In the genomic region with DNA sequence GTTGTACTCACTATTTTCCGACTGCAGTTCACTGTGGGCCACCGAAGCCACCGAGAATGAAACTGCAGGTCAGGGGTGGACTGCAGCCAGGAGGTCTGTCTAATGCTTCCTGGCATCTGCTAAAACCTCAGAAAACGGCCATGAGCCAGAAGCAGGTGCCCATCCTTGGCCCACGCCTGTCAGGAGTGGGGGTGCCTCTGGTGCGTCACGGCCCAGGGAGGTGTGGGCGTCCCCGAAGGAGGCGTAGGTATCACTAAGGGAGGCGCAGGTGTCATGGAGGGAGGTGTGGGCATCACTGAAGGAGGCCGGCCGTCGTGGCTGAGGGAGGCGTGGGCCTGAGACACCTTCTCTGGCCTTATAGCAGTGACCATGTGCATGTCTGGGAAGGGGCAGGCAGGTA, we compare ENCODE assay signal across 17 cellular contexts.
"Had no signal": no experiment of that assay in that cellular context is flagged by ENCODE, and none has a peak within 500 bp of the region (broad histone marks: within the 10 kb centered on the region; RNA-seq: fewer than 3 reads in every experiment).

No MANE protein-coding gene starts in this region.

- H3K4me1 ChIP-seq: body of pancreas, left ventricle myocardium inferior, parathyroid adenoma had no signal

- H3K27ac ChIP-seq: body of pancreas, dorsolateral prefrontal cortex, left ventricle myocardium inferior, neutrophil, parathyroid adenoma, WERI-Rb-1 had no signal

- H3K9me3 Mint-ChIP-seq: activated naive CD4-positive, alpha-beta T cell treated with anti-CD3 and anti-CD28 coated beads for 36 hours; activated T-cell treated with anti-CD3 and anti-CD28 coated beads, Interleukin-2, amount 50 U/mL, for 24 hours; stimulated activated naive CD8-positive, alpha-beta T cell treated with anti-CD3 and anti-CD28 coated beads, Interleukin-15, Interleukin-2, amounts not matched to agents 100 ng/mL and 50 ng/mL, for 24 hours had no signal

- H3K4me3 Mint-ChIP-seq: activated CD4-positive, alpha-beta T cell treated with anti-CD3 and anti-CD28 coated beads for 36 hours; activated naive CD4-positive, alpha-beta T cell treated with anti-CD3 and anti-CD28 coated beads for 36 hours; activated T-cell treated with anti-CD3 and anti-CD28 coated beads, Interleukin-2, amount 50 U/mL, for 24 hours; naive thymus-derived CD4-positive, alpha-beta T cell; stimulated activated naive CD8-positive, alpha-beta T cell treated with anti-CD3 and anti-CD28 coated beads, Interleukin-15, Interleukin-2, amounts not matched to agents 100 ng/mL and 50 ng/mL, for 24 hours; type B pancreatic cell had no signal

- H3K27me3 Mint-ChIP-seq: activated CD4-positive, alpha-beta T cell treated with anti-CD3 and anti-CD28 coated beads for 36 hours; activated T-cell treated with anti-CD3 and anti-CD28 coated beads, Interleukin-2, amount 50 U/mL, for 24 hours; naive thymus-derived CD4-positive, alpha-beta T cell; stimulated activated naive CD8-positive, alpha-beta T cell treated with anti-CD3 and anti-CD28 coated beads, Interleukin-15, Interleukin-2, amounts not matched to agents 100 ng/mL and 50 ng/mL, for 24 hours; type B pancreatic cell had no signal

- H3K4me3 ChIP-seq: body of pancreas, dorsolateral prefrontal cortex, left ventricle myocardium inferior had no signal

- ATAC-seq: activated CD4-positive, alpha-beta T cell treated with anti-CD3 and anti-CD28 coated beads for 36 hours; body of pancreas; naive thymus-derived CD4-positive, alpha-beta T cell had no signal

- H3K27ac Mint-ChIP-seq: activated CD4-positive, alpha-beta T cell treated with anti-CD3 and anti-CD28 coated beads for 36 hours; activated naive CD4-positive, alpha-beta T cell treated with anti-CD3 and anti-CD28 coated beads for 36 hours; activated T-cell treated with anti-CD3 and anti-CD28 coated beads, Interleukin-2, amount 50 U/mL, for 24 hours; naive thymus-derived CD4-positive, alpha-beta T cell; stimulated activated naive CD8-positive, alpha-beta T cell treated with anti-CD3 and anti-CD28 coated beads, Interleukin-15, Interleukin-2, amounts not matched to agents 100 ng/mL and 50 ng/mL, for 24 hours; type B pancreatic cell had no signal

- DNase-seq: activated CD4-positive, alpha-beta T cell treated with anti-CD3 and anti-CD28 coated beads for 36 hours; activated naive CD4-positive, alpha-beta T cell treated with anti-CD3 and anti-CD28 coated beads for 36 hours; activated T-cell treated with anti-CD3 and anti-CD28 coated beads, Interleukin-2, amount 50 U/mL, for 24 hours; erythroblast; hypothalamus; left ventricle myocardium inferior; mesenchymal stem cell; naive thymus-derived CD4-positive, alpha-beta T cell; stimulated activated CD4-positive, alpha-beta T cell treated with anti-CD3 and anti-CD28 coated beads, Interleukin-12 subunit alpha, Interleukin-12 subunit beta, amount 100 ng/mL, for 4 hours; stimulated activated CD4-positive, alpha-beta T cell treated with anti-CD3 and anti-CD28 coated beads, Interleukin-1b, Interleukin-23, amount 100 ng/mL, for 48 hours; WERI-Rb-1 had no signal

- H3K27me3 ChIP-seq: body of pancreas, dorsolateral prefrontal cortex, neutrophil had no signal

- H3K36me3 ChIP-seq: left ventricle myocardium inferior, neutrophil, WERI-Rb-1 had no signal

- H3K36me3 Mint-ChIP-seq: naive thymus-derived CD4-positive, alpha-beta T cell had no signal

- H3K9me3 ChIP-seq: body of pancreas, left ventricle myocardium inferior, neutrophil had no signal

- H3K4me1 Mint-ChIP-seq: activated CD4-positive, alpha-beta T cell treated with anti-CD3 and anti-CD28 coated beads for 36 hours had no signal
